In the genomic region with DNA sequence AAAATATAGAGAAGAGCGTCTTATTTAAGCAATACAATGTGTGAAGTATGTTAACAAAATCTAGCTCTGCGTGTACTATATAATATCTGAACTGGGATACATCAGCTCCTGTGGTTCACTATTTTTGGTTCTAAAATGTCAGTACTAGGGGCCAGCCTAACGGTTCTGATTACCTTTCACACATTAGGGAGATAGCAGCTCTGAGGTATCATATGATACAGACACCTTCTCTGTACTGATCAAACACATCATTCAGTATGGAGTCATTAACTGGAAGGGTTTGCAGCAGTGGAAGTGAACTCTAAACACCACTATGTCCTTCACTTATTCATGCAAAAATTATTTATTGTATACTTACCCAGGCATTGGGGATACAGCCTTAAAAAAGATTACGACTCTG, we compare ENCODE assay signal across 7 cellular contexts. TPM values are rescaled to one million over a fixed set of nuclear protein-coding genes. Genes with fewer than 3 reads are reported as not detected.
A peak's percentile ranks its signal among the peaks of the same experiment; 100 is the strongest.
DNase-seq lines count a peak whose midpoint lies in the region; ATAC-seq, FAIRE-seq and TF ChIP-seq lines count a peak whose summit lies in the region.

No MANE protein-coding gene starts in this region.

- H3K9ac ChIP-seq in skeletal muscle satellite cell (ENCODE audit: low read depth, low read length) = peak overlapping the region; percentile 89

- 36 to 39% methylated on average over 4 of the region's 4 CpGs for WGBS in esophagus squamous epithelium, 2 donors

- no peak for TF ChIP-seq CTCF in PC-9 (conservative IDR thresholded peaks at IDR 0.05)
- TF ChIP-seq CTCF in esophagus squamous epithelium (IDR thresholded peaks at IDR 0.05) = no peak

- H3K36me3 ChIP-seq in PC-9 (ENCODE audit: low read depth) (no peaks in the 10 kb centered on the region), esophagus squamous epithelium (no peaks in the 10 kb centered on the region), skeletal muscle satellite cell (ENCODE audit: insufficient read depth, low read length) (no peaks in the 10 kb centered on the region)

- peaks cover 31% of the 10 kb centered on the region for H3K4me1 ChIP-seq in PC-9 (replicated peaks; ENCODE audit: insufficient read depth)
- H3K4me1 ChIP-seq in esophagus squamous epithelium = peaks cover 15 to 49% (median 25%) of the 10 kb centered on the region in 3 donors
- peaks cover 21% of the 10 kb centered on the region for H3K4me1 ChIP-seq in skeletal muscle satellite cell (ENCODE audit: control insufficient read depth, insufficient read depth, low read length)

- H2AFZ ChIP-seq in PC-9 = peak overlapping the region; percentile 100

- peaks cover 20% of the 10 kb centered on the region; the same call in 1 of the 2 replicates for H3F3A ChIP-seq in PC-9 (ENCODE audit: insufficient read depth, low read depth)

- CTCF ChIA-PET in PC-9 (lab: Charles Lee) = no interaction called here

- H3K4me2 ChIP-seq in PC-9 = peak overlapping the region; percentile 85
- H3K4me2 ChIP-seq in skeletal muscle satellite cell (ENCODE audit: low read length) = peak overlapping the region; percentile 100

- peaks cover 22% of the 10 kb centered on the region for H3K79me2 ChIP-seq in PC-9 (ENCODE audit: low read depth)

- FAIRE-seq in GM19239 (lab: Jason Lieb, UNC) = peak; percentile 55

- POLR2A ChIA-PET in PC-9 (lab: Charles Lee; ENCODE audit: unreplicated experiment) = interaction anchor here (0.5 to 0.9 kb wide), 2 partner anchors 10 to 20 kb away, joined by 3 to 15 read pairs; no protein-coding TSS in a partner anchor

- H3K9me3 ChIP-seq in PC-9 (ENCODE audit: insufficient read depth, low read depth) (no peaks in the 10 kb centered on the region), esophagus squamous epithelium (no peaks in the 10 kb centered on the region), skeletal muscle satellite cell (replicated peaks; ENCODE audit: low read length) (no peaks in the 10 kb centered on the region)

- ATAC-seq in HG03342 (IDR thresholded peaks at IDR 0.05; ENCODE audit: unreplicated experiment) = no peak

- BruUV-seq in PC-9 (replicated peaks; lab: Mats Ljungman, UMichigan) = no TSS peak

- H3K27me3 ChIP-seq in PC-9 (ENCODE audit: insufficient read depth, low read depth) (no peaks in the 10 kb centered on the region), esophagus squamous epithelium (no peaks in the 10 kb centered on the region), skeletal muscle satellite cell (ENCODE audit: control insufficient read depth, insufficient read depth, low read length) (no peaks in the 10 kb centered on the region)

- TF ChIP-seq POLR2A in esophagus squamous epithelium (IDR thresholded peaks at IDR 0.05) = no peak

- H4K20me1 ChIP-seq in PC-9 (ENCODE audit: insufficient read depth) = 0 out of 2 replicates have a peak, but pooled peaks cover 5% of the 10 kb centered on the region

- intact Hi-C loops in PC-9 (cut with micrococcal nuclease; ENCODE audit: unreplicated experiment) (loop anchor here (1.0 to 10.0 kb wide), 4 partner anchors 56 to 269 kb away; partner anchors contain the start of genes CAST and LIX1), esophagus squamous epithelium (cut with DNase I) (no loop called here)

- no peaks in the 10 kb centered on the region for H3K9me2 ChIP-seq in PC-9 (ENCODE audit: insufficient read depth)

- H3K4me3 ChIP-seq in PC-9 (peak overlapping the region; percentile 94), esophagus squamous epithelium (peak overlapping the region in 3 of 4 donors; percentile 90 to 97 (median 93)), skeletal muscle satellite cell (ENCODE audit: low read length) (peak overlapping the region; percentile 98)

- peak overlapping the region; percentile 80 for H3K27ac ChIP-seq in PC-9
- H3K27ac ChIP-seq in esophagus squamous epithelium = peak overlapping the region; percentile 96 to 99 (median 98)

- in situ Hi-C loops in KBM-7 (cut with MboI; ENCODE audit: low pct_unique_long_range_greater_than_20kb, low sequenced_read_pairs) = no loop called here

- no peak for DNase-seq in GM19239 (ENCODE audit: insufficient read length, low spot score)
- DNase-seq in PC-9 = no peak
- DNase-seq in esophagus squamous epithelium (lab: John Stamatoyannopoulos, UW) = no peak
- no peak for DNase-seq in hippocampal formation (lab: John Stamatoyannopoulos, UW)
- DNase-seq in KBM-7 = no peak

RNA-seq across cellular contexts. Expression of gene LNPEP, which starts 2.1 kb away (rescaled TPM):
- total RNA-seq in PC-9 (2021) (15.6 and 18.8 TPM in 2 replicates), esophagus squamous epithelium (10 to 100 TPM; 32.0 to 48.1 (median 36.0) TPM)
- total RNA-seq in skeletal muscle satellite cell (2012; rRNA removed) = 28.4 and 30.7 TPM in 2 replicates

RNA-seq across cellular contexts. Expression of gene ERAP2, which starts 57.5 kb away (rescaled TPM):
- 48.2 and 51.9 TPM in 2 replicates for total RNA-seq in PC-9 (2021)
- total RNA-seq in esophagus squamous epithelium = 10 to 100 TPM in 3 of 4 donors, 1 to 10 TPM in 1; 5.7 to 20.9 (median 13.7) TPM
- 20.5 and 37.8 TPM in 2 replicates for total RNA-seq in skeletal muscle satellite cell (2012; rRNA removed)
